In the genomic region with DNA sequence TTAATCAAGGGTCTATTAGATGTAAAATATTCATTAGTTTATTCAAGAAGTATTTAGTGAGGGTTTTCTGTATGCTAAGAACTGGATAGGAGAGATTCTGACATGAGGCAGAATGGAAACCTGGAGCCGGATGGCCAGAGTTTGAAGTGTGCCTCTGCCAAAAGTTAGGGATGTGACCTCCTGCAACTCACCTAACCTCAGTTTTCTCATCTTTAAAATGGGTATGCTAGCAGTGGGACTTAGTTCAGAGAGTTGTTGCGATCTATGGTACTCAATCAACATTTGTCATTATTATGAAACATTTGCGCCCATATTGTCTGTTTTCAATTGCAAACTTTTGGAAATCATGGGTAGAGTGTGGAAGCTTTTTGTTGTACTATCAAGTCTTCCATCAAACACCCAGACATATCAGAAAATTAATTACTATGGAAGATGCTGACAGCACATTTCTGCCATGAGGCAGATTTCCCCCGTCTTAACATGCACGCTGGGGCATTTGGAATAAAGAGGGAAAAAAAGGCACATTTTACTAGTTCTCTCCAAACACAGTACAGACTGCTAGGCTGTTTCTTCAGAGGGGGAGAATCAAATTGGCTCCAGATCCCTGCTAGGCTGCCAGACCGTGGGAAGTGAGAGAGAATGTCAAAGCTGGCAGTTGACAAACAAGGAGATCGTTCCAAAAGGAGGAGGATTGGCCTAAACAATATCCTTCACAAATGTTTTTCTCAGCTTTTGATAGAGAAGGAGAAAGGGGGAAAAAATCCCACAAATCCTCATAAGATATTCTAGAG, we compare ENCODE assay signal across 20 cellular contexts.
"Had no signal": no experiment of that assay in that cellular context is flagged by ENCODE, and none has a peak within 500 bp of the region (broad histone marks: within the 10 kb centered on the region; RNA-seq: fewer than 3 reads in every experiment).

No MANE protein-coding gene starts in this region.

- DNase-seq: activated CD4-positive, alpha-beta T cell treated with anti-CD3 and anti-CD28 coated beads for 1 hour; activated gamma-delta T cell treated with Interleukin-2 at 50 U/mL for 16 hours; activated T-cell treated with anti-CD3 and anti-CD28 coated beads, Interleukin-2, amount 50 U/mL, for 1 hour; kidney; mammary epithelial cell; pancreas; small intestine; stimulated activated CD4-positive, alpha-beta T cell treated with anti-CD3 and anti-CD28 coated beads, Interleukin-15, amount 100 ng/mL, for 24 hours; stimulated activated CD4-positive, alpha-beta T cell treated with anti-CD3 and anti-CD28 coated beads, Interleukin-2, amount 100 ng/mL, for 48 hours; stimulated activated CD8-positive, alpha-beta memory T cell treated with anti-CD3 and anti-CD28 coated beads, Interleukin-4, amount 100 ng/mL, for 48 hours; stimulated activated naive B cell treated with anti-CD40 and anti-IgM and Interleukin-4, amounts not matched to agents 10 μg/mL and 1 μg/mL and 100 μg/mL, for 72 hours; T-helper 9 cell; transverse colon had no signal

- H3K4me3 ChIP-seq: coronary artery, pancreas, transverse colon had no signal

- ATAC-seq: left lobe of liver; natural killer cell treated with Interleukin-12 subunit alpha and Interleukin-12 subunit beta and Interleukin-15 and Interleukin-18, amount 100 ng/mL, for 72 hours; pancreas; sciatic nerve; stimulated activated naive B cell treated with anti-CD40 and anti-IgM and Interleukin-4, amounts not matched to agents 10 μg/mL and 1 μg/mL and 100 μg/mL, for 72 hours had no signal

- H3K27me3 ChIP-seq: neutrophil, pancreas, transverse colon had no signal

- H3K36me3 ChIP-seq: neutrophil, pancreas, transverse colon had no signal

- FAIRE-seq: kidney, pancreas, small intestine, urothelium cell line had no signal

- H3K27ac ChIP-seq: coronary artery, epithelial cell of prostate, neutrophil, pancreas, transverse colon had no signal

- H3K4me1 ChIP-seq: pancreas, transverse colon had no signal

- H3K9me3 ChIP-seq: neutrophil, pancreas, transverse colon had no signal
